Comparison of ENCODE assay signal across 30 cellular contexts in genomic region chr7:138773176-138773575, GRCh38. TPM values are rescaled to one million over a fixed set of nuclear protein-coding genes. Genes with fewer than 3 reads are reported as not detected.
A peak's percentile ranks its signal among the peaks of the same experiment; 100 is the strongest.
DNase-seq lines count a peak whose midpoint lies in the region; ATAC-seq, FAIRE-seq and TF ChIP-seq lines count a peak whose summit lies in the region.
"Had no signal": no experiment of that assay in that cellular context is flagged by ENCODE, and none has a peak within 500 bp of the region (broad histone marks: within the 10 kb centered on the region; RNA-seq: fewer than 3 reads in every experiment).

No MANE protein-coding gene starts in this region.

- no peaks in the 10 kb centered on the region for H4K20me1 ChIP-seq in H1 (replicated peaks in 1 of 2; ENCODE audit: control insufficient read depth in 1 of 2, insufficient read depth in 2 of 2, low read length in 2 of 2)
- H4K20me1 ChIP-seq: BLaER1 treated with 17β-estradiol and CSF1 and Interleukin-3, amounts not matched to agents 10 nM and 100 nM had no signal

- peak overlapping the region; percentile 2; the same call in 1 of the 2 replicates for H2BK12ac ChIP-seq in H1 (ENCODE audit: low read depth, low read length)

- no peak overlapping the region for H3K27ac ChIP-seq in HEK293 (ENCODE audit: extremely low read depth, low read depth, low read length)
- no peak overlapping the region for H3K27ac ChIP-seq in H1 (ENCODE audit: low read depth, low read length)
- H3K27ac ChIP-seq in suprapubic skin = peak overlapping the region; percentile 46
- H3K27ac ChIP-seq: A549; BLaER1 treated with 17β-estradiol and CSF1 and Interleukin-3, amounts not matched to agents 10 nM and 100 nM; GM23248; RWPE1 had no signal

- no peak overlapping the region for H2AFZ ChIP-seq in H1 (ENCODE audit: low read length)
- H2AFZ ChIP-seq: GM23248 had no signal

- no peaks in the 10 kb centered on the region for H3K23me2 ChIP-seq in H1 (ENCODE audit: low read depth, low read length)

- peak overlapping the region; percentile 12 for H3K27ac Mint-ChIP-seq in nephron progenitor cell
- H3K27ac Mint-ChIP-seq: CD4-positive, alpha-beta T cell had no signal

- no peaks in the 10 kb centered on the region for H3K4me1 ChIP-seq in HEK293 (ENCODE audit: control insufficient read depth, insufficient read depth, low read length)
- H3K4me1 ChIP-seq in H1 (replicated peaks in 1 of 4; ENCODE audit: control insufficient read depth in 3 of 4, insufficient read depth in 4 of 4, low read length in 3 of 4) = peaks cover 0 to 5% (median 3%) of the 10 kb centered on the region in 4 experiments; a peak in 5 of 7 replicates
- H3K4me1 ChIP-seq in suprapubic skin = no peaks in the 10 kb centered on the region
- H3K4me1 ChIP-seq: A549 had no signal

- TF ChIP-seq RAD21 in H1 (IDR thresholded peaks at IDR 0.05 in 1 of 2, conservative IDR thresholded peaks at IDR 0.05 in 1 of 2; ENCODE audit: low read depth in 2 of 2, low read length in 2 of 2) = no peak

- 0 out of 4 replicates have a peak overlapping the region, but pooled peaks have one; percentile 6 to 22 for H3K4me2 ChIP-seq in H1 (ENCODE audit: insufficient read depth in 1 of 2, low read depth in 2 of 2, low read length in 2 of 2)
- H3K4me2 ChIP-seq: A549; BLaER1 treated with 17β-estradiol and CSF1 and Interleukin-3, amounts not matched to agents 10 nM and 100 nM had no signal

- H3K79me2 ChIP-seq in H1 (ENCODE audit: control insufficient read depth in 1 of 2, insufficient read depth in 2 of 2, low read length in 2 of 2) = no peaks in the 10 kb centered on the region

- no peak for FAIRE-seq in H1 (lab: Jason Lieb, UNC)
- FAIRE-seq: A549, D721Med, G401.6, GM12878, K562 had no signal

- WGBS in H1 (ENCODE audit: extremely low coverage in 1 of 2, insufficient coverage in 1 of 2, insufficient read length in 1 of 2, insufficient replicate concordance in 2 of 2, low coverage in 1 of 2, low lambda C conversion rate in 2 of 2, missing lambda C conversion rate in 1 of 2), 2 experiments = 88% methylated on average over 9 of the region's 9 CpGs; no CpG with 5 or more reads in 1 of the 2 experiments
- 77% methylated on average over 9 of the region's 9 CpGs for WGBS in suprapubic skin

- CTCF ChIA-PET in HEK293 (lab: Yijun Ruan, JAX) (interaction anchor here (0.6 kb wide), 1 partner anchor 11 kb away, joined by 3 read pairs; no protein-coding TSS in a partner anchor), H1 (lab: Charles Lee; ENCODE audit: partially characterized antibody) (interaction anchor here (1.0 to 1.5 kb wide), 2 partner anchors 18 to 1112 kb away, joined by 3 to 6 read pairs; no protein-coding TSS in a partner anchor)

- H4K91ac ChIP-seq in H1 (replicated peaks; ENCODE audit: insufficient read length, low read length) = peak overlapping the region; percentile 8

- H3K9me3 Mint-ChIP-seq in nephron progenitor cell = no peaks in the 10 kb centered on the region
- H3K9me3 Mint-ChIP-seq: CD4-positive, alpha-beta T cell had no signal

- H4K8ac ChIP-seq in H1 (ENCODE audit: extremely low read depth, insufficient read depth, low read length) = no peak overlapping the region

- H3K36me3 Mint-ChIP-seq in nephron progenitor cell (ENCODE audit: low read depth) = no peaks in the 10 kb centered on the region

- TF ChIP-seq CTCF in HEK293 (tag by site-specific recombination; IDR thresholded peaks at IDR 0.05) (no peak), H1 (IDR thresholded peaks at IDR 0.05; ENCODE audit: control extremely low read depth in 1 of 3, insufficient read depth in 1 of 3, low read depth in 1 of 3, low read length in 3 of 3) (no peak), nephron progenitor cell (IDR thresholded peaks at IDR 0.05) (no peak), suprapubic skin (IDR thresholded peaks at IDR 0.05) (no peak)

- no peak overlapping the region for H2BK20ac ChIP-seq in H1 (ENCODE audit: low read length)

- no peak overlapping the region for H3K14ac ChIP-seq in H1 (ENCODE audit: insufficient read length)

- no peak overlapping the region; the same call in 1 of the 2 replicates for H2BK5ac ChIP-seq in H1 (ENCODE audit: low read depth, low read length)

- no peak for ATAC-seq in HG02798 (IDR thresholded peaks at IDR 0.05; ENCODE audit: poor library complexity, unreplicated experiment)
- ATAC-seq: A549, GM12878, Panc1 had no signal

- peak overlapping the region; percentile 84 for H3K18ac ChIP-seq in H1 (ENCODE audit: extremely low read depth, low read length)

- H3K4me3 Mint-ChIP-seq in nephron progenitor cell = peak overlapping the region; percentile 18
- H3K4me3 Mint-ChIP-seq: CD4-positive, alpha-beta T cell had no signal

- H3K27me3 ChIP-seq in H1 (replicated peaks in 1 of 4; ENCODE audit: control insufficient read depth in 3 of 4, extremely low read depth in 1 of 4, insufficient read depth in 3 of 4, low read length in 3 of 4) (peaks cover 0 to 10% (median 3%) of the 10 kb centered on the region in 4 experiments; a peak in 4 of 7 replicates), suprapubic skin (peaks cover 4% of the 10 kb centered on the region)
- H3K27me3 ChIP-seq: BLaER1 treated with 17β-estradiol and CSF1 and Interleukin-3, amounts not matched to agents 10 nM and 100 nM had no signal

- H3K36me3 ChIP-seq in HEK293 (ENCODE audit: control insufficient read depth in 2 of 2, insufficient read depth in 1 of 2, low read length in 2 of 2) (no peaks in the 10 kb centered on the region), H1 (ENCODE audit: control insufficient read depth in 2 of 4, insufficient read depth in 4 of 4, low read length in 3 of 4) (no peaks in the 10 kb centered on the region), suprapubic skin (no peaks in the 10 kb centered on the region)
- H3K36me3 ChIP-seq: BLaER1 treated with 17β-estradiol and CSF1 and Interleukin-3, amounts not matched to agents 10 nM and 100 nM had no signal

- TF ChIP-seq POLR2A in H1 (IDR thresholded peaks at IDR 0.05; ENCODE audit: control extremely low read depth in 1 of 2, low read depth in 2 of 2, low read length in 2 of 2) (no peak), suprapubic skin (IDR thresholded peaks at IDR 0.05) (no peak)

- H2BK15ac ChIP-seq in H1 (ENCODE audit: low read length) = peak overlapping the region; percentile 65; the same call in 1 of the 2 replicates

- no peak overlapping the region for H3K23ac ChIP-seq in H1 (ENCODE audit: insufficient read length)

- no peak overlapping the region for H3K56ac ChIP-seq in H1 (replicated peaks; ENCODE audit: insufficient read length, low read depth, low read length)

- peaks cover 25% of the 10 kb centered on the region for H3K27me3 Mint-ChIP-seq in nephron progenitor cell (ENCODE audit: low read depth, poor library complexity)
- H3K27me3 Mint-ChIP-seq: CD4-positive, alpha-beta T cell had no signal

- POLR2A ChIA-PET in HEK293 (lab: Yijun Ruan, JAX) (no interaction called here), H1 (lab: Charles Lee; ENCODE audit: partially characterized antibody) (no interaction called here)

- no peak overlapping the region for H3K9ac ChIP-seq in H1 (replicated peaks in 1 of 4; ENCODE audit: extremely low read depth in 1 of 4, low read depth in 3 of 4, low read length in 3 of 4)
- H3K9ac ChIP-seq: BLaER1 treated with 17β-estradiol and CSF1 and Interleukin-3, amounts not matched to agents 10 nM and 100 nM; GM23248 had no signal

- no peaks in the 10 kb centered on the region for H3K79me1 ChIP-seq in H1 (ENCODE audit: low read depth, low read length)

- no peak overlapping the region for H3K4ac ChIP-seq in H1 (replicated peaks; ENCODE audit: insufficient read length, low read depth, low read length)

- H3K4me3 ChIP-seq in HEK293 (ENCODE audit: low read depth, low read length) = no peak overlapping the region
- no peak overlapping the region for H3K4me3 ChIP-seq in H1 (ENCODE audit: extremely low read depth in 1 of 4, insufficient read depth in 2 of 4, low read depth in 3 of 4, low read length in 4 of 4)
- H3K4me3 ChIP-seq in suprapubic skin = no peak overlapping the region
- H3K4me3 ChIP-seq: A549; BLaER1 treated with 17β-estradiol and CSF1 and Interleukin-3, amounts not matched to agents 10 nM and 100 nM; GM12878; GM23248; K562 had no signal

- H3K9me3 ChIP-seq in HEK293 (ENCODE audit: control insufficient read depth, insufficient read depth, low read depth, low read length) (no peaks in the 10 kb centered on the region), H1 (ENCODE audit: insufficient read depth in 2 of 2, low read depth in 1 of 2, low read length in 1 of 2) (no peaks in the 10 kb centered on the region), suprapubic skin (no peaks in the 10 kb centered on the region)
- H3K9me3 ChIP-seq: A549; BLaER1 treated with 17β-estradiol and CSF1 and Interleukin-3, amounts not matched to agents 10 nM and 100 nM had no signal

- DNase-seq in H1 (ENCODE audit: low read depth in 1 of 2, low spot score in 2 of 2) (no peak), nephron progenitor cell (no peak), suprapubic skin (ENCODE audit: low spot score in 2 of 2) (peak in 1 of 2 donors; percentile 50), dermis blood vessel endothelial cell (no peak), DMS79 (lab: John Stamatoyannopoulos, UW) (no peak)
- DNase-seq: AML-193; CD4-positive, alpha-beta T cell; GM23248; HCEC 1CT; Kasumi-1; MV-4-11; NCI-H1105; NCI-H1436 treated with DMSO at 0.1 percent for 48 hours; NCI-H187 treated with DMSO at 0.1 percent for 48 hours; NCI-H526 treated with DMSO at 0.1 percent for 48 hours; SHP77 had no signal

- H4K5ac ChIP-seq in H1 (ENCODE audit: insufficient read length, low read depth, low read length) = no peak overlapping the region

- H2BK120ac ChIP-seq in H1 (replicated peaks; ENCODE audit: low read depth, low read length) = no peak overlapping the region

- TF ChIP-seq EP300 in H1 (IDR thresholded peaks at IDR 0.05; ENCODE audit: borderline replicate concordance in 1 of 2, low read depth in 2 of 2, low read length in 2 of 2) = no peak
- TF ChIP-seq EP300 in suprapubic skin (IDR thresholded peaks at IDR 0.05) = no peak

- H2AK5ac ChIP-seq in H1 (ENCODE audit: low read depth, low read length) = no peak overlapping the region

- peaks cover 10% of the 10 kb centered on the region for H3K4me1 Mint-ChIP-seq in nephron progenitor cell

RNA-seq across cellular contexts. Expression of gene TMEM213, which starts 24.6 kb away (rescaled TPM):
- 0.67 TPM in 1 of 2 replicates, not detected in the other for total RNA-seq in H1 (2021; fragmentation: NEBNext Ultra II Directional; extraction: Animal tissue kit (Norgen Biotek cat#: 25700))
- polyA plus RNA-seq in H1 (2011; rRNA removed) = 0.21 and 0.38 TPM in 2 replicates
- 0.27 TPM for polyA plus RNA-seq in H1 (2011; cell fraction: cytosol; rRNA removed)
- 0.36 TPM for polyA plus RNA-seq in H1 (2011; cell fraction: nucleus; rRNA removed)
- 0.11 to 0.19 TPM (median 0.13 TPM) in 4 replicates for polyA plus RNA-seq in H1 (2012, experiment 1 of 2)
- 0.20 TPM for polyA plus RNA-seq in H1 (2012, experiment 2 of 2)
- 0.16 TPM for polyA plus RNA-seq in H1 (2013, experiment 1 of 2)
- polyA plus RNA-seq in H1 (2013, experiment 2 of 2) = 0.20 TPM
- 0.19 and 0.66 TPM in 2 replicates for polyA minus RNA-seq in H1 (2011; rRNA and poly(A)+ RNA removed)
- not detected for polyA minus RNA-seq in H1 (2011; cell fraction: cytosol; rRNA and poly(A)+ RNA removed)
- polyA minus RNA-seq in H1 (2011; cell fraction: nucleus; rRNA and poly(A)+ RNA removed) = 1.1 TPM
- 10 to 100 TPM; 11.4 to 20.8 (median 14.8) TPM for total RNA-seq in suprapubic skin
- total RNA-seq in dermis blood vessel endothelial cell = not detected in 2 replicates
- total RNA-seq: CD4-positive, alpha-beta T cell; GM12878; GM23248; HT-29; K562; M059J; NCI-H460; SK-MEL-5 had no signal
- polyA plus RNA-seq: A549, GM12878, GM23248, K562 had no signal

RNA-seq across cellular contexts. Expression of gene ATP6V0A4, which starts 24.8 kb away (rescaled TPM):
- total RNA-seq in H1 (2021; fragmentation: NEBNext Ultra II Directional; extraction: Animal tissue kit (Norgen Biotek cat#: 25700)) = 0.47 and 0.78 TPM in 2 replicates
- polyA plus RNA-seq in H1 (2011; rRNA removed) = 1.2 and 1.6 TPM in 2 replicates
- polyA plus RNA-seq in H1 (2011; cell fraction: cytosol; rRNA removed) = 1.1 TPM
- 1.00 TPM for polyA plus RNA-seq in H1 (2011; cell fraction: nucleus; rRNA removed)
- 0.86 to 1.0 TPM (median 0.92 TPM) in 4 replicates for polyA plus RNA-seq in H1 (2012, experiment 1 of 2)
- 0.13 TPM for polyA plus RNA-seq in H1 (2012, experiment 2 of 2)
- 1.4 TPM for polyA plus RNA-seq in H1 (2013, experiment 1 of 2)
- 1.3 TPM for polyA plus RNA-seq in H1 (2013, experiment 2 of 2)
- polyA minus RNA-seq in H1 (2011; rRNA and poly(A)+ RNA removed) = 1.6 and 2.2 TPM in 2 replicates
- 0.44 TPM for polyA minus RNA-seq in H1 (2011; cell fraction: cytosol; rRNA and poly(A)+ RNA removed)
- 1.7 TPM for polyA minus RNA-seq in H1 (2011; cell fraction: nucleus; rRNA and poly(A)+ RNA removed)
- total RNA-seq in suprapubic skin = 10 to 100 TPM; 16.6 to 37.2 (median 28.4) TPM
- total RNA-seq in dermis blood vessel endothelial cell = 0.05 TPM in 1 of 2 replicates, not detected in the other
- total RNA-seq: CD4-positive, alpha-beta T cell; GM12878; HT-29; K562 had no signal
- polyA plus RNA-seq: GM12878 had no signal
